ENCODE assay signal across 1 cellular context in the genomic region with DNA sequence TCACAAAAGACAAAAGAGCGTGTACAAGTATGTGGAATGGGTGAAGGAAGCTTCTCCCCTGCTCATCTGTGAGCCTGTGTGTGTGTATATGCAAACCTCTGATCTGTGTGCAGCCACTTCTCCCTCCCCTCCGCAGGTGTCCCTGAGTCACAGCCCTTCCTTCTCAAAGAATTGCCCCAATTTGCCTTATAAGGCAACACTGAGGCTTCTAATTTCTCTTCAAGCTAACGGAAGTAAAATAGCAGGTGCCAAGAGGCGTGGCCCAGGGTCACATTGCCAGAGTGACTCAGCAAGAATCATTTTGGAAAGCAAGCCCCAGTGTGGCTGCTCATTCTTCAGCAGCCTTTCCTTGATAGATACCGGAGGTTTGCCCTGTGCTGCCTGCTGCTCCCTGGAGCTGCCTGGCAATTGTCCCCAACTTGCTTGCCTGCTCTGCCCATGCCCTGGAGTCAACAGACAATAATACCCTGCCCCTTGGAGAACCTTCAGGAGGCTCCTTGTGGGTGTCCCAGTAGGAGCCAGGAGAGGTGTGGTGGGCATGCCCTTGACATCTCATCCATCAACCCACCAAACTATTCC.
TF ChIP-seq lines count a peak whose summit lies in the region.

No MANE protein-coding gene starts in this region.

TF ChIP-seq in K562, 482 proteins besides CTCF, POLR2A, EP300 and RAD21 (continued from another document and continues in another):
- TF ChIP-seq, protein P1, sequence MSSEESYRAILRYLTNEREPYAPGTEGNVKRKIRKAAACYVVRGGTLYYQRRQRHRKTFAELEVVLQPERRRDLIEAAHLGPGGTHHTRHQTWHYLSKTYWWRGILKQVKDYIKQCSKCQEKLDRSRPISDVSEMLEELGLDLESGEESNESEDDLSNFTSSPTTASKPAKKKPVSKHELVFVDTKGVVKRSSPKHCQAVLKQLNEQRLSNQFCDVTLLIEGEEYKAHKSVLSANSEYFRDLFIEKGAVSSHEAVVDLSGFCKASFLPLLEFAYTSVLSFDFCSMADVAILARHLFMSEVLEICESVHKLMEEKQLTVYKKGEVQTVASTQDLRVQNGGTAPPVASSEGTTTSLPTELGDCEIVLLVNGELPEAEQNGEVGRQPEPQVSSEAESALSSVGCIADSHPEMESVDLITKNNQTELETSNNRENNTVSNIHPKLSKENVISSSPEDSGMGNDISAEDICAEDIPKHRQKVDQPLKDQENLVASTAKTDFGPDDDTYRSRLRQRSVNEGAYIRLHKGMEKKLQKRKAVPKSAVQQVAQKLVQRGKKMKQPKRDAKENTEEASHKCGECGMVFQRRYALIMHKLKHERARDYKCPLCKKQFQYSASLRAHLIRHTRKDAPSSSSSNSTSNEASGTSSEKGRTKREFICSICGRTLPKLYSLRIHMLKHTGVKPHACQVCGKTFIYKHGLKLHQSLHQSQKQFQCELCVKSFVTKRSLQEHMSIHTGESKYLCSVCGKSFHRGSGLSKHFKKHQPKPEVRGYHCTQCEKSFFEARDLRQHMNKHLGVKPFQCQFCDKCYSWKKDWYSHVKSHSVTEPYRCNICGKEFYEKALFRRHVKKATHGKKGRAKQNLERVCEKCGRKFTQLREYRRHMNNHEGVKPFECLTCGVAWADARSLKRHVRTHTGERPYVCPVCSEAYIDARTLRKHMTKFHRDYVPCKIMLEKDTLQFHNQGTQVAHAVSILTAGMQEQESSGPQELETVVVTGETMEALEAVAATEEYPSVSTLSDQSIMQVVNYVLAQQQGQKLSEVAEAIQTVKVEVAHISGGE (CRISPR knock-in tag; IDR thresholded peaks at IDR 0.05): peak in 1 of 3 experiments; percentile 84; a peak in 2 of 6 replicates
- TF ChIP-seq ZNF699 (CRISPR knock-in tag; IDR thresholded peaks at IDR 0.05; ENCODE audit: insufficient replicate concordance) (no peak), HINFP (tag; conservative IDR thresholded peaks at IDR 0.05; ENCODE audit: low read depth) (0 out of 2 replicates have a peak, but pooled peaks have one; percentile 2), NONO (IDR thresholded peaks at IDR 0.05; ENCODE audit: low read depth in 2 of 2, low read length in 1 of 2) (no peak), DPF2 (IDR thresholded peaks at IDR 0.05) (peak; percentile 69), GABPA (tag; conservative IDR thresholded peaks at IDR 0.05; ENCODE audit: low read depth) (peak; percentile 72), MBD2 (IDR thresholded peaks at IDR 0.05; ENCODE audit: borderline replicate concordance, low read depth) (no peak), TFAP4 (CRISPR knock-in tag; IDR thresholded peaks at IDR 0.05; ENCODE audit: borderline replicate concordance) (peak; percentile 22; the same call in 1 of the 2 replicates), KDM4B (IDR thresholded peaks at IDR 0.05; ENCODE audit: borderline replicate concordance in 2 of 2, low read depth in 1 of 2) (no peak), GTF2E2 (tag; IDR thresholded peaks at IDR 0.05) (peak; percentile 88), RCOR1 (IDR thresholded peaks at IDR 0.05; ENCODE audit: borderline replicate concordance in 1 of 2, low read depth in 2 of 2, low read length in 2 of 2) (peak in 1 of 2 experiments; percentile 65; a peak in 1 of 4 replicates), SAP30 (IDR thresholded peaks at IDR 0.05; ENCODE audit: borderline replicate concordance, insufficient read depth, low read depth, low read length, poor library complexity, severe bottlenecking) (no peak), ETV5 (CRISPR knock-in tag; IDR thresholded peaks at IDR 0.05; ENCODE audit: low read depth) (peak; percentile 75), MTA2 (IDR thresholded peaks at IDR 0.05; ENCODE audit: low read depth) (0 out of 2 replicates have a peak, but pooled peaks have one; percentile 22), TCF7 (IDR thresholded peaks at IDR 0.05; ENCODE audit: borderline replicate concordance) (0 out of 2 replicates have a peak, but pooled peaks have one; percentile 13), SRF (CRISPR knock-in tag; IDR thresholded peaks at IDR 0.05) (peak; percentile 98 to 100), NBN (IDR thresholded peaks at IDR 0.05; ENCODE audit: low read depth) (peak; percentile 40; the same call in 1 of the 2 replicates), SMARCA4 (IDR thresholded peaks at IDR 0.05) (peak; percentile 53; the same call in 1 of the 2 replicates), CBX1 (IDR thresholded peaks at IDR 0.05; ENCODE audit: low read depth) (0 out of 2 replicates have a peak, but pooled peaks have one; percentile 50), ZFP36 (IDR thresholded peaks at IDR 0.05; ENCODE audit: low read depth, low read length, partially characterized antibody) (peak; percentile 82), HSF4 (CRISPR knock-in tag; IDR thresholded peaks at IDR 0.05; ENCODE audit: borderline replicate concordance) (no peak), C11orf30 (IDR thresholded peaks at IDR 0.05; ENCODE audit: low read depth) (peak; percentile 95), NR2C2 (CRISPR knock-in tag; IDR thresholded peaks at IDR 0.05) (no peak), NR2C2 (tag; IDR thresholded peaks at IDR 0.05) (peak; percentile 92), RAD51 (IDR thresholded peaks at IDR 0.05; ENCODE audit: borderline replicate concordance, low read depth) (peak; percentile 14; the same call in 1 of the 2 replicates), MEF2A (IDR thresholded peaks at IDR 0.05; ENCODE audit: control insufficient read depth, low read depth, low read length) (no peak), JUND (IDR thresholded peaks at IDR 0.05; ENCODE audit: borderline replicate concordance, low read depth, low read length) (peak; percentile 72; the same call in 1 of the 2 replicates), JUND (tag; IDR thresholded peaks at IDR 0.05; ENCODE audit: borderline replicate concordance, low read depth, low read length) (peak; percentile 44; the same call in 1 of the 3 replicates), ZBTB1 (CRISPR knock-in tag; IDR thresholded peaks at IDR 0.05; ENCODE audit: borderline replicate concordance, low read depth) (no peak), ZSCAN32 (CRISPR knock-in tag; IDR thresholded peaks at IDR 0.05) (no peak), KLF6 (CRISPR knock-in tag; IDR thresholded peaks at IDR 0.05; ENCODE audit: borderline replicate concordance) (no peak), CBFA2T3 (IDR thresholded peaks at IDR 0.05) (peak; percentile 59)
- TF ChIP-seq, protein P2, sequence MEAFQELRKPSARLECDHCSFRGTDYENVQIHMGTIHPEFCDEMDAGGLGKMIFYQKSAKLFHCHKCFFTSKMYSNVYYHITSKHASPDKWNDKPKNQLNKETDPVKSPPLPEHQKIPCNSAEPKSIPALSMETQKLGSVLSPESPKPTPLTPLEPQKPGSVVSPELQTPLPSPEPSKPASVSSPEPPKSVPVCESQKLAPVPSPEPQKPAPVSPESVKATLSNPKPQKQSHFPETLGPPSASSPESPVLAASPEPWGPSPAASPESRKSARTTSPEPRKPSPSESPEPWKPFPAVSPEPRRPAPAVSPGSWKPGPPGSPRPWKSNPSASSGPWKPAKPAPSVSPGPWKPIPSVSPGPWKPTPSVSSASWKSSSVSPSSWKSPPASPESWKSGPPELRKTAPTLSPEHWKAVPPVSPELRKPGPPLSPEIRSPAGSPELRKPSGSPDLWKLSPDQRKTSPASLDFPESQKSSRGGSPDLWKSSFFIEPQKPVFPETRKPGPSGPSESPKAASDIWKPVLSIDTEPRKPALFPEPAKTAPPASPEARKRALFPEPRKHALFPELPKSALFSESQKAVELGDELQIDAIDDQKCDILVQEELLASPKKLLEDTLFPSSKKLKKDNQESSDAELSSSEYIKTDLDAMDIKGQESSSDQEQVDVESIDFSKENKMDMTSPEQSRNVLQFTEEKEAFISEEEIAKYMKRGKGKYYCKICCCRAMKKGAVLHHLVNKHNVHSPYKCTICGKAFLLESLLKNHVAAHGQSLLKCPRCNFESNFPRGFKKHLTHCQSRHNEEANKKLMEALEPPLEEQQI (IDR thresholded peaks at IDR 0.05): no peak
- TF ChIP-seq, protein P3, sequence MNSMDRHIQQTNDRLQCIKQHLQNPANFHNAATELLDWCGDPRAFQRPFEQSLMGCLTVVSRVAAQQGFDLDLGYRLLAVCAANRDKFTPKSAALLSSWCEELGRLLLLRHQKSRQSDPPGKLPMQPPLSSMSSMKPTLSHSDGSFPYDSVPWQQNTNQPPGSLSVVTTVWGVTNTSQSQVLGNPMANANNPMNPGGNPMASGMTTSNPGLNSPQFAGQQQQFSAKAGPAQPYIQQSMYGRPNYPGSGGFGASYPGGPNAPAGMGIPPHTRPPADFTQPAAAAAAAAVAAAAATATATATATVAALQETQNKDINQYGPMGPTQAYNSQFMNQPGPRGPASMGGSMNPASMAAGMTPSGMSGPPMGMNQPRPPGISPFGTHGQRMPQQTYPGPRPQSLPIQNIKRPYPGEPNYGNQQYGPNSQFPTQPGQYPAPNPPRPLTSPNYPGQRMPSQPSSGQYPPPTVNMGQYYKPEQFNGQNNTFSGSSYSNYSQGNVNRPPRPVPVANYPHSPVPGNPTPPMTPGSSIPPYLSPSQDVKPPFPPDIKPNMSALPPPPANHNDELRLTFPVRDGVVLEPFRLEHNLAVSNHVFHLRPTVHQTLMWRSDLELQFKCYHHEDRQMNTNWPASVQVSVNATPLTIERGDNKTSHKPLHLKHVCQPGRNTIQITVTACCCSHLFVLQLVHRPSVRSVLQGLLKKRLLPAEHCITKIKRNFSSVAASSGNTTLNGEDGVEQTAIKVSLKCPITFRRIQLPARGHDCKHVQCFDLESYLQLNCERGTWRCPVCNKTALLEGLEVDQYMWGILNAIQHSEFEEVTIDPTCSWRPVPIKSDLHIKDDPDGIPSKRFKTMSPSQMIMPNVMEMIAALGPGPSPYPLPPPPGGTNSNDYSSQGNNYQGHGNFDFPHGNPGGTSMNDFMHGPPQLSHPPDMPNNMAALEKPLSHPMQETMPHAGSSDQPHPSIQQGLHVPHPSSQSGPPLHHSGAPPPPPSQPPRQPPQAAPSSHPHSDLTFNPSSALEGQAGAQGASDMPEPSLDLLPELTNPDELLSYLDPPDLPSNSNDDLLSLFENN (IDR thresholded peaks at IDR 0.05; ENCODE audit: low read depth in 2 of 2, low read length in 2 of 2): no peak
- TF ChIP-seq, protein P4, sequence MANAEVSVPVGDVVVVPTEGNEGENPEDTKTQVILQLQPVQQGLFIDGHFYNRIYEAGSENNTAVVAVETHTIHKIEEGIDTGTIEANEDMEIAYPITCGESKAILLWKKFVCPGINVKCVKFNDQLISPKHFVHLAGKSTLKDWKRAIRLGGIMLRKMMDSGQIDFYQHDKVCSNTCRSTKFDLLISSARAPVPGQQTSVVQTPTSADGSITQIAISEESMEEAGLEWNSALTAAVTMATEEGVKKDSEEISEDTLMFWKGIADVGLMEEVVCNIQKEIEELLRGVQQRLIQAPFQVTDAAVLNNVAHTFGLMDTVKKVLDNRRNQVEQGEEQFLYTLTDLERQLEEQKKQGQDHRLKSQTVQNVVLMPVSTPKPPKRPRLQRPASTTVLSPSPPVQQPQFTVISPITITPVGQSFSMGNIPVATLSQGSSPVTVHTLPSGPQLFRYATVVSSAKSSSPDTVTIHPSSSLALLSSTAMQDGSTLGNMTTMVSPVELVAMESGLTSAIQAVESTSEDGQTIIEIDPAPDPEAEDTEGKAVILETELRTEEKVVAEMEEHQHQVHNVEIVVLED (CRISPR knock-in tag; IDR thresholded peaks at IDR 0.05): no peak
- TF ChIP-seq, protein P5, sequence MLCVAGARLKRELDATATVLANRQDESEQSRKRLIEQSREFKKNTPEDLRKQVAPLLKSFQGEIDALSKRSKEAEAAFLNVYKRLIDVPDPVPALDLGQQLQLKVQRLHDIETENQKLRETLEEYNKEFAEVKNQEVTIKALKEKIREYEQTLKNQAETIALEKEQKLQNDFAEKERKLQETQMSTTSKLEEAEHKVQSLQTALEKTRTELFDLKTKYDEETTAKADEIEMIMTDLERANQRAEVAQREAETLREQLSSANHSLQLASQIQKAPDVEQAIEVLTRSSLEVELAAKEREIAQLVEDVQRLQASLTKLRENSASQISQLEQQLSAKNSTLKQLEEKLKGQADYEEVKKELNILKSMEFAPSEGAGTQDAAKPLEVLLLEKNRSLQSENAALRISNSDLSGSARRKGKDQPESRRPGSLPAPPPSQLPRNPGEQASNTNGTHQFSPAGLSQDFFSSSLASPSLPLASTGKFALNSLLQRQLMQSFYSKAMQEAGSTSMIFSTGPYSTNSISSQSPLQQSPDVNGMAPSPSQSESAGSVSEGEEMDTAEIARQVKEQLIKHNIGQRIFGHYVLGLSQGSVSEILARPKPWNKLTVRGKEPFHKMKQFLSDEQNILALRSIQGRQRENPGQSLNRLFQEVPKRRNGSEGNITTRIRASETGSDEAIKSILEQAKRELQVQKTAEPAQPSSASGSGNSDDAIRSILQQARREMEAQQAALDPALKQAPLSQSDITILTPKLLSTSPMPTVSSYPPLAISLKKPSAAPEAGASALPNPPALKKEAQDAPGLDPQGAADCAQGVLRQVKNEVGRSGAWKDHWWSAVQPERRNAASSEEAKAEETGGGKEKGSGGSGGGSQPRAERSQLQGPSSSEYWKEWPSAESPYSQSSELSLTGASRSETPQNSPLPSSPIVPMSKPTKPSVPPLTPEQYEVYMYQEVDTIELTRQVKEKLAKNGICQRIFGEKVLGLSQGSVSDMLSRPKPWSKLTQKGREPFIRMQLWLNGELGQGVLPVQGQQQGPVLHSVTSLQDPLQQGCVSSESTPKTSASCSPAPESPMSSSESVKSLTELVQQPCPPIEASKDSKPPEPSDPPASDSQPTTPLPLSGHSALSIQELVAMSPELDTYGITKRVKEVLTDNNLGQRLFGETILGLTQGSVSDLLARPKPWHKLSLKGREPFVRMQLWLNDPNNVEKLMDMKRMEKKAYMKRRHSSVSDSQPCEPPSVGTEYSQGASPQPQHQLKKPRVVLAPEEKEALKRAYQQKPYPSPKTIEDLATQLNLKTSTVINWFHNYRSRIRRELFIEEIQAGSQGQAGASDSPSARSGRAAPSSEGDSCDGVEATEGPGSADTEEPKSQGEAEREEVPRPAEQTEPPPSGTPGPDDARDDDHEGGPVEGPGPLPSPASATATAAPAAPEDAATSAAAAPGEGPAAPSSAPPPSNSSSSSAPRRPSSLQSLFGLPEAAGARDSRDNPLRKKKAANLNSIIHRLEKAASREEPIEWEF (CRISPR knock-in tag; IDR thresholded peaks at IDR 0.05): peak; percentile 20; the same call in 1 of the 2 replicates
- TF ChIP-seq, protein P6, sequence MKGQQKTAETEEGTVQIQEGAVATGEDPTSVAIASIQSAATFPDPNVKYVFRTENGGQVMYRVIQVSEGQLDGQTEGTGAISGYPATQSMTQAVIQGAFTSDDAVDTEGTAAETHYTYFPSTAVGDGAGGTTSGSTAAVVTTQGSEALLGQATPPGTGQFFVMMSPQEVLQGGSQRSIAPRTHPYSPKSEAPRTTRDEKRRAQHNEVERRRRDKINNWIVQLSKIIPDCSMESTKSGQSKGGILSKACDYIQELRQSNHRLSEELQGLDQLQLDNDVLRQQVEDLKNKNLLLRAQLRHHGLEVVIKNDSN (CRISPR knock-in tag; IDR thresholded peaks at IDR 0.05): 0 out of 2 replicates have a peak, but pooled peaks have one; percentile 35
